Comparison of ENCODE assay signal across 8 cellular contexts in the genomic region with DNA sequence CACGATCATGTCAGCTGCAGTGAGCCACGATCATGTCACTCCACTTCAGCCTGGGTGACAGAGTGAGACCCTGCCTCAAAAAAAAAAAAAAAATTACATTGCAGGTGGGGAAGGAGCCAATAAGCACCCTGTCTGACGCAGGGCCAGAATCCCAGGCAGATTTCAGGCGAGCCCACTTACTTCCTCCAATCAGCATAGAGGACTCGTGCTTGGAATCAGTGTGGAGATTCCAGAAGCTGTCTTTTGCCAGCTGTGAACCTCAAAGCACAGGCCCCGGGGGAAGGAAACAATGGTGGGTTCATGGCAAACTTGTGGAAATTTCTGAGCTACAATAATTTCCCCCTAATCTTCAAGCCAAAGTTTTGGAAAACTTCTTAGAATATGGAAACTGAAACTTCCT.
"Had no signal": no experiment of that assay in that cellular context is flagged by ENCODE, and none has a peak within 500 bp of the region (broad histone marks: within the 10 kb centered on the region; RNA-seq: fewer than 3 reads in every experiment).

No MANE protein-coding gene starts in this region.

- H3K27ac Mint-ChIP-seq: IgD-negative memory B cell had no signal

- H3K4me3 Mint-ChIP-seq: H9, IgD-negative memory B cell had no signal

- H3K4me1 Mint-ChIP-seq: IgD-negative memory B cell had no signal

- H3K36me3 Mint-ChIP-seq: IgD-negative memory B cell had no signal

- DNase-seq: GOT3, H9, HCEC 1CT, KBM-7 had no signal

- H3K9me3 Mint-ChIP-seq: H9, IgD-negative memory B cell had no signal

- ATAC-seq: HepG2 had no signal

- H3K9ac ChIP-seq: KMS-11 had no signal

- H3K27ac ChIP-seq: HL-60, KMS-11 had no signal

- H3K4me2 ChIP-seq: KMS-11 had no signal
